2 cellular contexts compared by ENCODE assay signal in the genomic region with DNA sequence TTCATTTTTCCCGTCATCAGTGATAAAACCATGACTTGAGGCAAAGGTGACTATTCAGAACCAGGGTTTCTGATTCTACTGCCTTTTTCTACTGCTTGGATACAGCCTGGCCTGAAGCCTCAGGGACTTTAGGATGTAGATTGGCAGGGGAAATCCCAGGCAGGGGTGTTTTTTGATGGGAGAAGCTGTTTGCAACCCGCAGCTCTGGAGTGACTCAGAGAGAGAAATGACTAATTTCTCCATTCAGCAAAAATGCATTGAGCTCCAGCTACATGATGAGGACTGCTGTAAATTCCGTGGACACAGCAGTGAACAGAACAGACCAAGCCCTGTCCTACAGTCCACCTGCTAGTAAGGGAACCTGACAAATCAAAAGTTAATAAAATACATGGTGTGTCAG.
TF ChIP-seq lines count a peak whose summit lies in the region.

No MANE protein-coding gene starts in this region.

TF ChIP-seq in IMR-90, 13 proteins besides CTCF, POLR2A, EP300 and RAD21:
- TF ChIP-seq NFE2L2 (IDR thresholded peaks at IDR 0.05; ENCODE audit: low read depth, low read length) = peak; percentile 31; the same call in 1 of the 2 replicates
- TF ChIP-seq MAFK (IDR thresholded peaks at IDR 0.05; ENCODE audit: low read depth, low read length) = peak; percentile 87
- peak; percentile 76; the same call in 1 of the 2 replicates for TF ChIP-seq FOS (IDR thresholded peaks at IDR 0.05; ENCODE audit: low read depth, low read length)
- TF ChIP-seq, protein P1, sequence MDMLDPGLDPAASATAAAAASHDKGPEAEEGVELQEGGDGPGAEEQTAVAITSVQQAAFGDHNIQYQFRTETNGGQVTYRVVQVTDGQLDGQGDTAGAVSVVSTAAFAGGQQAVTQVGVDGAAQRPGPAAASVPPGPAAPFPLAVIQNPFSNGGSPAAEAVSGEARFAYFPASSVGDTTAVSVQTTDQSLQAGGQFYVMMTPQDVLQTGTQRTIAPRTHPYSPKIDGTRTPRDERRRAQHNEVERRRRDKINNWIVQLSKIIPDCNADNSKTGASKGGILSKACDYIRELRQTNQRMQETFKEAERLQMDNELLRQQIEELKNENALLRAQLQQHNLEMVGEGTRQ (IDR thresholded peaks at IDR 0.05; ENCODE audit: low read depth, low read length) = no peak
- TF ChIP-seq CHD1 (IDR thresholded peaks at IDR 0.05; ENCODE audit: low read depth, low read length) = no peak
- peak; percentile 31; the same call in 1 of the 2 replicates for TF ChIP-seq CEBPB (IDR thresholded peaks at IDR 0.05; ENCODE audit: low read depth, low read length)

TF ChIP-seq in endothelial cell of umbilical vein, 7 proteins besides CTCF, POLR2A, EP300 and RAD21:
- TF ChIP-seq MYC (IDR thresholded peaks at IDR 0.05; ENCODE audit: low read depth, low read length) = no peak
- TF ChIP-seq FOS (IDR thresholded peaks at IDR 0.05; ENCODE audit: borderline replicate concordance, insufficient read depth, low read length) = peak; percentile 62
- peak; percentile 20 for TF ChIP-seq JUN (IDR thresholded peaks at IDR 0.05; ENCODE audit: borderline replicate concordance, insufficient read depth, insufficient read length, low read depth)
TF ChIP-seq in endothelial cell of umbilical vein: peak in this region for 2.
